ENCODE assay signal across 21 cellular contexts in genomic region chr9:116421006-116421538, GRCh38.
DNase-seq lines count a peak whose midpoint lies in the region; ATAC-seq and TF ChIP-seq lines count a peak whose summit lies in the region.
"Had no signal": no experiment of that assay in that cellular context is flagged by ENCODE, and none has a peak within 500 bp of the region (broad histone marks: within the 10 kb centered on the region; RNA-seq: fewer than 3 reads in every experiment).

No MANE protein-coding gene starts in this region.

- H3K4me3 Mint-ChIP-seq in glutamatergic neuron (ENCODE audit: unreplicated experiment) = no peak overlapping the region
- H3K4me3 Mint-ChIP-seq: activated naive CD4-positive, alpha-beta T cell treated with anti-CD3 and anti-CD28 coated beads, Interleukin-2, amount 10 ng/mL, durations not matched to agents 7 days and 5 days; CD4-positive, alpha-beta memory T cell had no signal

- H3K27ac Mint-ChIP-seq in glutamatergic neuron (ENCODE audit: unreplicated experiment) = no peak overlapping the region
- H3K27ac Mint-ChIP-seq: activated naive CD4-positive, alpha-beta T cell treated with anti-CD3 and anti-CD28 coated beads, Interleukin-2, amount 10 ng/mL, durations not matched to agents 7 days and 5 days; CD4-positive, alpha-beta memory T cell had no signal

- no peaks in the 10 kb centered on the region for H3K36me3 Mint-ChIP-seq in glutamatergic neuron (ENCODE audit: unreplicated experiment)
- H3K36me3 Mint-ChIP-seq: activated naive CD4-positive, alpha-beta T cell treated with anti-CD3 and anti-CD28 coated beads, Interleukin-2, amount 10 ng/mL, durations not matched to agents 7 days and 5 days had no signal

- no peaks in the 10 kb centered on the region for H3K4me1 Mint-ChIP-seq in glutamatergic neuron (ENCODE audit: low read depth, unreplicated experiment)
- H3K4me1 Mint-ChIP-seq: activated naive CD4-positive, alpha-beta T cell treated with anti-CD3 and anti-CD28 coated beads, Interleukin-2, amount 10 ng/mL, durations not matched to agents 7 days and 5 days; CD4-positive, alpha-beta memory T cell had no signal

- no peak for ATAC-seq in HG03460 (IDR thresholded peaks at IDR 0.05; ENCODE audit: unreplicated experiment)
- ATAC-seq in HG03139 (IDR thresholded peaks at IDR 0.05; ENCODE audit: unreplicated experiment) = no peak
- ATAC-seq: right cardiac atrium had no signal

- TF ChIP-seq CTCF in AG10803 (conservative IDR thresholded peaks at IDR 0.05; ENCODE audit: low read length) = no peak
- TF ChIP-seq CTCF in glutamatergic neuron (IDR thresholded peaks at IDR 0.05; ENCODE audit: partially characterized antibody, unreplicated experiment) = no peak

- H3K4me3 ChIP-seq in AG10803 (ENCODE audit: low read length) = no peak overlapping the region
- H3K4me3 ChIP-seq: Peyer's patch, transverse colon had no signal

- H3K27me3 Mint-ChIP-seq in glutamatergic neuron (ENCODE audit: unreplicated experiment) = peaks cover 3% of the 10 kb centered on the region
- H3K27me3 Mint-ChIP-seq: activated naive CD4-positive, alpha-beta T cell treated with anti-CD3 and anti-CD28 coated beads, Interleukin-2, amount 10 ng/mL, durations not matched to agents 7 days and 5 days; CD4-positive, alpha-beta memory T cell had no signal

- DNase-seq in AG10803 (ENCODE audit: low read depth) (peak; percentile 46), HT1080 (ENCODE audit: low read depth) (peak; percentile 86), amniotic epithelial cell (ENCODE audit: low read depth) (peak; percentile 74), glomerular visceral epithelial cell (ENCODE audit: extremely low spot score) (peak; percentile 36), glutamatergic neuron (no peak), DMS153 treated with DMSO at 0.1 percent for 48 hours (lab: John Stamatoyannopoulos, UW; ENCODE audit: unreplicated experiment) (no peak)
- DNase-seq: activated CD4-positive, alpha-beta T cell treated with anti-CD3 and anti-CD28 coated beads, Interleukin-2, amount 50 U/mL, for 4 hours; activated naive CD4-positive, alpha-beta T cell treated with anti-CD3 and anti-CD28 coated beads, Interleukin-2, amount 10 ng/mL, durations not matched to agents 7 days and 5 days; activated T-cell treated with anti-CD3 and anti-CD28 coated beads, Interleukin-2, amount 50 U/mL, for 1 hour; CD4-positive, alpha-beta memory T cell; DMS79; KG1; NCI-H1105 treated with DMSO at 0.1 percent for 48 hours; NCI-H82; nucleus accumbens; Peyer's patch; right cardiac atrium; stimulated activated naive CD4-positive, alpha-beta T cell treated with Interleukin-2 at 50 U/mL for 16 hours; transverse colon had no signal

- H3K9me3 Mint-ChIP-seq in glutamatergic neuron (ENCODE audit: unreplicated experiment) = peaks cover 2% of the 10 kb centered on the region
- H3K9me3 Mint-ChIP-seq: activated naive CD4-positive, alpha-beta T cell treated with anti-CD3 and anti-CD28 coated beads, Interleukin-2, amount 10 ng/mL, durations not matched to agents 7 days and 5 days had no signal

Comparison
In these comparisons a context has a peak if more than half of its experiments do, and no peak if none do; other contexts are left out.
1. DNase-seq: peak in AG10803 (single experiment), HT1080 (single experiment), amniotic epithelial cell (single experiment) and glomerular visceral epithelial cell (single experiment); none in glutamatergic neuron (single experiment) and DMS153 treated with DMSO at 0.1 percent for 48 hours (single experiment).